Comparison of ENCODE assay signal across 8 cellular contexts in the genomic region with DNA sequence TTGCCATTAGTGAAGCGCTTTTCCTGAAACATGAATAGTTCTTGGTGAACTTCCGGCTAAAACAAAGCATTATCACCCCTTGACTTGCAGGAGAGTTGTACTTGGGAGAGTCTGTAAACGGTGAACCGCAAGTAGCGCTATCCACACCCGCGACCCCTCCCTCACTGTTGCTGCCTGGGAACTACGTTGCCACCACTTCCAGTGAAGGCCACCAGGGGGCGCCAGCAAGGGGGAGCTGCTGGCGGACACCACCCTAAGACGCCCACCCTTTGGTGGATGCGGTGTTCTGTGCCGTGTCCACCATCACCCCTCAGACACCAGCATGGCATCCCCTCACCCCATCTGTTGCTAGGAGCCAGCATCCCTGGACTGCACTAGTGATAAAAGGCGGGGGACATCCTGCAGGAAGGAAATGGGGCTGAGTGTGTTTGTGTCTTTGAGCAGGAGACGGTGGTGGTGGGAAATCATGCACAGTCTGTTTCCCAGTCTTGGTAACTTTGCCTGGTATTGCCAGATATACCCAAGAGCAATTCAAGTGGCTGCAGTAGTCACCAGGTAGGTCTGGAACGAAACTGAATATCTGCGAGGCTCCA.
DNase-seq lines count a peak whose midpoint lies in the region; ATAC-seq lines count a peak whose summit lies in the region.

No MANE protein-coding gene starts in this region.

- no peak for ATAC-seq in HG02884 (IDR thresholded peaks at IDR 0.05; ENCODE audit: unreplicated experiment)

- DNase-seq in activated gamma-delta T cell treated with Interleukin-2 at 50 U/mL for 16 hours (peak; percentile 38), activated gamma-delta T cell (lab: John Stamatoyannopoulos, UW) (no peak), germinal center (ENCODE audit: low spot score) (peak; percentile 48), NCI-H524 (lab: John Stamatoyannopoulos, UW) (no peak), amniotic stem cell (lab: John Stamatoyannopoulos, UW) (no peak)
- peak in 2 of 3 experiments; percentile 24 to 38 for DNase-seq in activated CD8-positive, alpha-beta memory T cell treated with anti-CD3 and anti-CD28 coated beads for 48 hours (ENCODE audit: low read depth in 2 of 3, low spot score in 2 of 3)
- DNase-seq in stimulated activated CD4-positive, alpha-beta T cell treated with anti-CD3 and anti-CD28 coated beads, Interleukin-4, amount 100 ng/mL, for 1 hour: peak; percentile 60

Comparison
In these comparisons a context has a peak if more than half of its experiments do, and no peak if none do; other contexts are left out.
1. DNase-seq: peak in activated gamma-delta T cell treated with Interleukin-2 at 50 U/mL for 16 hours (single experiment), activated CD8-positive, alpha-beta memory T cell treated with anti-CD3 and anti-CD28 coated beads for 48 hours (2 of 3), germinal center (single experiment) and stimulated activated CD4-positive, alpha-beta T cell treated with anti-CD3 and anti-CD28 coated beads, Interleukin-4, amount 100 ng/mL, for 1 hour (single experiment); none in activated gamma-delta T cell (single experiment), NCI-H524 (0 of 2) and amniotic stem cell (single experiment).